ENCODE assay signal across 1 cellular context in the genomic region with DNA sequence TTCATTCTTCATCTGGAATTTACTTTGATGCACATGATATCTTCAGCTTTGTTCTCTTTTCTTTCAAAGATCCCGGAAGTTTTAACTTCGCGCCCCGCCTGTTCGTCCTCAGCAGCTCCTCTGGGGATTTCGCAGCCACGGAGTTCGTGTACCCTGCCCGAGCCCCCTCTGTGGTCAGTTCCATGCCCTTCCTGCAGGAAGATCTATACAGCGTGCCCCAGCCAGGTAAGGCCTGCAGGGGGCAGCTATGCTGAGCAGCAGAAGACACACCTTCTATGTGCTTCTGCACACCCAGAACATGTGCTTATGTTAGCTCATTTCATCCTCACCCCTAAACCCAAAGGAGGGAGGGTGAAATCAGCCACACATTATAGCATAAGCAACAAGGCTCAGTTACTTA.
TF ChIP-seq lines count a peak whose summit lies in the region.

No MANE protein-coding gene starts in this region.

TF ChIP-seq in HepG2, 621 proteins besides CTCF, POLR2A, EP300 and RAD21 (continued from another document):
- no peak for TF ChIP-seq ZNF800 (CRISPR knock-in tag; IDR thresholded peaks at IDR 0.05)
- no peak for TF ChIP-seq PPARG (CRISPR knock-in tag; conservative IDR thresholded peaks at IDR 0.05)
- TF ChIP-seq, protein P1, sequence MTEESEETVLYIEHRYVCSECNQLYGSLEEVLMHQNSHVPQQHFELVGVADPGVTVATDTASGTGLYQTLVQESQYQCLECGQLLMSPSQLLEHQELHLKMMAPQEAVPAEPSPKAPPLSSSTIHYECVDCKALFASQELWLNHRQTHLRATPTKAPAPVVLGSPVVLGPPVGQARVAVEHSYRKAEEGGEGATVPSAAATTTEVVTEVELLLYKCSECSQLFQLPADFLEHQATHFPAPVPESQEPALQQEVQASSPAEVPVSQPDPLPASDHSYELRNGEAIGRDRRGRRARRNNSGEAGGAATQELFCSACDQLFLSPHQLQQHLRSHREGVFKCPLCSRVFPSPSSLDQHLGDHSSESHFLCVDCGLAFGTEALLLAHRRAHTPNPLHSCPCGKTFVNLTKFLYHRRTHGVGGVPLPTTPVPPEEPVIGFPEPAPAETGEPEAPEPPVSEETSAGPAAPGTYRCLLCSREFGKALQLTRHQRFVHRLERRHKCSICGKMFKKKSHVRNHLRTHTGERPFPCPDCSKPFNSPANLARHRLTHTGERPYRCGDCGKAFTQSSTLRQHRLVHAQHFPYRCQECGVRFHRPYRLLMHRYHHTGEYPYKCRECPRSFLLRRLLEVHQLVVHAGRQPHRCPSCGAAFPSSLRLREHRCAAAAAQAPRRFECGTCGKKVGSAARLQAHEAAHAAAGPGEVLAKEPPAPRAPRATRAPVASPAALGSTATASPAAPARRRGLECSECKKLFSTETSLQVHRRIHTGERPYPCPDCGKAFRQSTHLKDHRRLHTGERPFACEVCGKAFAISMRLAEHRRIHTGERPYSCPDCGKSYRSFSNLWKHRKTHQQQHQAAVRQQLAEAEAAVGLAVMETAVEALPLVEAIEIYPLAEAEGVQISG (CRISPR knock-in tag; IDR thresholded peaks at IDR 0.05): no peak
- TF ChIP-seq, protein P2, sequence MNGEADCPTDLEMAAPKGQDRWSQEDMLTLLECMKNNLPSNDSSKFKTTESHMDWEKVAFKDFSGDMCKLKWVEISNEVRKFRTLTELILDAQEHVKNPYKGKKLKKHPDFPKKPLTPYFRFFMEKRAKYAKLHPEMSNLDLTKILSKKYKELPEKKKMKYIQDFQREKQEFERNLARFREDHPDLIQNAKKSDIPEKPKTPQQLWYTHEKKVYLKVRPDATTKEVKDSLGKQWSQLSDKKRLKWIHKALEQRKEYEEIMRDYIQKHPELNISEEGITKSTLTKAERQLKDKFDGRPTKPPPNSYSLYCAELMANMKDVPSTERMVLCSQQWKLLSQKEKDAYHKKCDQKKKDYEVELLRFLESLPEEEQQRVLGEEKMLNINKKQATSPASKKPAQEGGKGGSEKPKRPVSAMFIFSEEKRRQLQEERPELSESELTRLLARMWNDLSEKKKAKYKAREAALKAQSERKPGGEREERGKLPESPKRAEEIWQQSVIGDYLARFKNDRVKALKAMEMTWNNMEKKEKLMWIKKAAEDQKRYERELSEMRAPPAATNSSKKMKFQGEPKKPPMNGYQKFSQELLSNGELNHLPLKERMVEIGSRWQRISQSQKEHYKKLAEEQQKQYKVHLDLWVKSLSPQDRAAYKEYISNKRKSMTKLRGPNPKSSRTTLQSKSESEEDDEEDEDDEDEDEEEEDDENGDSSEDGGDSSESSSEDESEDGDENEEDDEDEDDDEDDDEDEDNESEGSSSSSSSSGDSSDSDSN (CRISPR knock-in tag; IDR thresholded peaks at IDR 0.05): no peak
- no peak for TF ChIP-seq ZFP36 (IDR thresholded peaks at IDR 0.05; ENCODE audit: borderline replicate concordance, low read depth, low read length, partially characterized antibody)
- TF ChIP-seq HNF4G (IDR thresholded peaks at IDR 0.05; ENCODE audit: borderline replicate concordance, low read depth, low read length): no peak
- TF ChIP-seq HNF4G (CRISPR knock-in tag; IDR thresholded peaks at IDR 0.05; ENCODE audit: borderline replicate concordance, low read depth): no peak
- no peak for TF ChIP-seq SRSF9 (IDR thresholded peaks at IDR 0.05; ENCODE audit: borderline replicate concordance, insufficient read depth, low read depth, low read length, poor library complexity, severe bottlenecking)
- TF ChIP-seq XBP1 (CRISPR knock-in tag; IDR thresholded peaks at IDR 0.05): no peak
- no peak for TF ChIP-seq ZEB1 (IDR thresholded peaks at IDR 0.05; ENCODE audit: insufficient replicate concordance, low read depth)
- TF ChIP-seq TCF7 (IDR thresholded peaks at IDR 0.05; ENCODE audit: low read depth): no peak
- TF ChIP-seq, protein P3, sequence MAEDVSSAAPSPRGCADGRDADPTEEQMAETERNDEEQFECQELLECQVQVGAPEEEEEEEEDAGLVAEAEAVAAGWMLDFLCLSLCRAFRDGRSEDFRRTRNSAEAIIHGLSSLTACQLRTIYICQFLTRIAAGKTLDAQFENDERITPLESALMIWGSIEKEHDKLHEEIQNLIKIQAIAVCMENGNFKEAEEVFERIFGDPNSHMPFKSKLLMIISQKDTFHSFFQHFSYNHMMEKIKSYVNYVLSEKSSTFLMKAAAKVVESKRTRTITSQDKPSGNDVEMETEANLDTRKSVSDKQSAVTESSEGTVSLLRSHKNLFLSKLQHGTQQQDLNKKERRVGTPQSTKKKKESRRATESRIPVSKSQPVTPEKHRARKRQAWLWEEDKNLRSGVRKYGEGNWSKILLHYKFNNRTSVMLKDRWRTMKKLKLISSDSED (CRISPR knock-in tag; IDR thresholded peaks at IDR 0.05): no peak
- TF ChIP-seq ZNF414 (CRISPR knock-in tag; IDR thresholded peaks at IDR 0.05): no peak
- TF ChIP-seq, protein P4, sequence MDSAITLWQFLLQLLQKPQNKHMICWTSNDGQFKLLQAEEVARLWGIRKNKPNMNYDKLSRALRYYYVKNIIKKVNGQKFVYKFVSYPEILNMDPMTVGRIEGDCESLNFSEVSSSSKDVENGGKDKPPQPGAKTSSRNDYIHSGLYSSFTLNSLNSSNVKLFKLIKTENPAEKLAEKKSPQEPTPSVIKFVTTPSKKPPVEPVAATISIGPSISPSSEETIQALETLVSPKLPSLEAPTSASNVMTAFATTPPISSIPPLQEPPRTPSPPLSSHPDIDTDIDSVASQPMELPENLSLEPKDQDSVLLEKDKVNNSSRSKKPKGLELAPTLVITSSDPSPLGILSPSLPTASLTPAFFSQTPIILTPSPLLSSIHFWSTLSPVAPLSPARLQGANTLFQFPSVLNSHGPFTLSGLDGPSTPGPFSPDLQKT (CRISPR knock-in tag; IDR thresholded peaks at IDR 0.05; ENCODE audit: borderline replicate concordance): no peak
- TF ChIP-seq ZNF101 (CRISPR knock-in tag; IDR thresholded peaks at IDR 0.05; ENCODE audit: borderline replicate concordance, low read depth): no peak
- no peak for TF ChIP-seq ZKSCAN5 (CRISPR knock-in tag; IDR thresholded peaks at IDR 0.05)
